2 cellular contexts compared by ENCODE assay signal in genomic region chr11:43962383-43962969, GRCh38.
TF ChIP-seq lines count a peak whose summit lies in the region.

No MANE protein-coding gene starts in this region.

TF ChIP-seq in liver, 16 proteins besides CTCF, POLR2A, EP300 and RAD21 (continued from another document):
- no peak for TF ChIP-seq MAX (IDR thresholded peaks at IDR 0.05)
- TF ChIP-seq SP1 (IDR thresholded peaks at IDR 0.05): no peak
- TF ChIP-seq RXRA (IDR thresholded peaks at IDR 0.05): no peak
- TF ChIP-seq FOXA2 (IDR thresholded peaks at IDR 0.05): no peak
- TF ChIP-seq ZBTB33 (IDR thresholded peaks at IDR 0.05): no peak

TF ChIP-seq in HepG2, 621 proteins besides CTCF, POLR2A, EP300 and RAD21:
- no peak for TF ChIP-seq ZNF710 (CRISPR knock-in tag; IDR thresholded peaks at IDR 0.05; ENCODE audit: borderline replicate concordance)
- no peak for TF ChIP-seq ZNF317 (CRISPR knock-in tag; IDR thresholded peaks at IDR 0.05)
- TF ChIP-seq CEBPB (IDR thresholded peaks at IDR 0.05; ENCODE audit: borderline replicate concordance, low read depth, low read length): no peak
- TF ChIP-seq SOX13 (IDR thresholded peaks at IDR 0.05): no peak
- no peak for TF ChIP-seq SOX13 (CRISPR knock-in tag; conservative IDR thresholded peaks at IDR 0.05 in 1 of 2, IDR thresholded peaks at IDR 0.05 in 1 of 2)
- TF ChIP-seq TRIM22 (IDR thresholded peaks at IDR 0.05): no peak
- TF ChIP-seq BCLAF1 (IDR thresholded peaks at IDR 0.05): no peak
- TF ChIP-seq ZNF607 (CRISPR knock-in tag; IDR thresholded peaks at IDR 0.05; ENCODE audit: borderline replicate concordance): no peak
- TF ChIP-seq TFAP4 (IDR thresholded peaks at IDR 0.05; ENCODE audit: borderline replicate concordance, low read depth): no peak
- no peak for TF ChIP-seq TP53 (CRISPR knock-in tag; conservative IDR thresholded peaks at IDR 0.05)
- no peak for TF ChIP-seq KAT8 (CRISPR knock-in tag; IDR thresholded peaks at IDR 0.05)
- no peak for TF ChIP-seq THAP9 (CRISPR knock-in tag; IDR thresholded peaks at IDR 0.05; ENCODE audit: borderline replicate concordance)
- TF ChIP-seq RORA (CRISPR knock-in tag; IDR thresholded peaks at IDR 0.05): no peak
- TF ChIP-seq SNAI1 (CRISPR knock-in tag; IDR thresholded peaks at IDR 0.05; ENCODE audit: borderline replicate concordance): no peak
- no peak for TF ChIP-seq ZNF256 (CRISPR knock-in tag; conservative IDR thresholded peaks at IDR 0.05)
- TF ChIP-seq PLSCR1 (CRISPR knock-in tag; IDR thresholded peaks at IDR 0.05; ENCODE audit: borderline replicate concordance): no peak
- no peak for TF ChIP-seq ZNF83 (CRISPR knock-in tag; IDR thresholded peaks at IDR 0.05; ENCODE audit: borderline replicate concordance)
- no peak for TF ChIP-seq MBNL3 (CRISPR knock-in tag; conservative IDR thresholded peaks at IDR 0.05)
- no peak for TF ChIP-seq PPARG (CRISPR knock-in tag; conservative IDR thresholded peaks at IDR 0.05)
TF ChIP-seq in HepG2: peak in this region for 0.
